Comparison of ENCODE assay signal across 2 cellular contexts in genomic region chr11:34495239-34495723, GRCh38.
TF ChIP-seq lines count a peak whose summit lies in the region.

No MANE protein-coding gene starts in this region.

TF ChIP-seq in HepG2, 621 proteins besides CTCF, POLR2A, EP300 and RAD21:
- TF ChIP-seq RBFOX2 (IDR thresholded peaks at IDR 0.05; ENCODE audit: low read depth, low read length) (no peak), ZBTB33 (CRISPR knock-in tag; IDR thresholded peaks at IDR 0.05) (0 out of 2 replicates have a peak, but pooled peaks have one; percentile 34)

TF ChIP-seq in K562, 482 proteins besides CTCF, POLR2A, EP300 and RAD21:
- no peak for TF ChIP-seq SMARCC2 (IDR thresholded peaks at IDR 0.05; ENCODE audit: low read depth)
- TF ChIP-seq MEF2A (IDR thresholded peaks at IDR 0.05; ENCODE audit: control insufficient read depth, low read depth, low read length): no peak
- peak; percentile 28 for TF ChIP-seq MEIS2 (IDR thresholded peaks at IDR 0.05; ENCODE audit: partially characterized antibody)
- no peak for TF ChIP-seq TGIF2 (CRISPR knock-in tag; IDR thresholded peaks at IDR 0.05)
- no peak for TF ChIP-seq HMGN3 (IDR thresholded peaks at IDR 0.05; ENCODE audit: borderline replicate concordance, extremely low read depth, insufficient read length, low read depth, low read length)
- TF ChIP-seq, protein P1, sequence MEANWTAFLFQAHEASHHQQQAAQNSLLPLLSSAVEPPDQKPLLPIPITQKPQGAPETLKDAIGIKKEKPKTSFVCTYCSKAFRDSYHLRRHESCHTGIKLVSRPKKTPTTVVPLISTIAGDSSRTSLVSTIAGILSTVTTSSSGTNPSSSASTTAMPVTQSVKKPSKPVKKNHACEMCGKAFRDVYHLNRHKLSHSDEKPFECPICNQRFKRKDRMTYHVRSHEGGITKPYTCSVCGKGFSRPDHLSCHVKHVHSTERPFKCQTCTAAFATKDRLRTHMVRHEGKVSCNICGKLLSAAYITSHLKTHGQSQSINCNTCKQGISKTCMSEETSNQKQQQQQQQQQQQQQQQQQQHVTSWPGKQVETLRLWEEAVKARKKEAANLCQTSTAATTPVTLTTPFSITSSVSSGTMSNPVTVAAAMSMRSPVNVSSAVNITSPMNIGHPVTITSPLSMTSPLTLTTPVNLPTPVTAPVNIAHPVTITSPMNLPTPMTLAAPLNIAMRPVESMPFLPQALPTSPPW (CRISPR knock-in tag; IDR thresholded peaks at IDR 0.05): no peak
- no peak for TF ChIP-seq U2AF2 (optimal IDR thresholded peaks at IDR 0.05; ENCODE audit: low read depth, low read length)
- peak; percentile 57 for TF ChIP-seq PRDM10 (IDR thresholded peaks at IDR 0.05; ENCODE audit: partially characterized antibody)
- TF ChIP-seq RCOR1 (IDR thresholded peaks at IDR 0.05; ENCODE audit: borderline replicate concordance in 1 of 2, low read depth in 2 of 2, low read length in 2 of 2): no peak
